In genomic region chr22:27679722-27680488, GRCh38 we compare ENCODE assay signal across 27 cellular contexts.
DNase-seq lines count a peak whose midpoint lies in the region; ATAC-seq, FAIRE-seq and TF ChIP-seq lines count a peak whose summit lies in the region.
"Had no signal": no experiment of that assay in that cellular context is flagged by ENCODE, and none has a peak within 500 bp of the region (broad histone marks: within the 10 kb centered on the region; RNA-seq: fewer than 3 reads in every experiment).

No MANE protein-coding gene starts in this region.

- H4K91ac ChIP-seq in H1 (replicated peaks; ENCODE audit: insufficient read length, low read length), result no peak overlapping the region

- H3K9me3 ChIP-seq in H1 (ENCODE audit: insufficient read depth in 2 of 2, low read depth in 1 of 2, low read length in 1 of 2) (no peaks in the 10 kb centered on the region), psoas muscle (no peaks in the 10 kb centered on the region), left ventricle myocardium inferior (replicated peaks) (peaks cover 15% of the 10 kb centered on the region)
- H3K9me3 ChIP-seq: SJSA1 had no signal

- no peak overlapping the region for H4K8ac ChIP-seq in H1 (ENCODE audit: extremely low read depth, insufficient read depth, low read length)

- no peak overlapping the region; the same call in 1 of the 2 replicates for H3K18ac ChIP-seq in H1 (ENCODE audit: extremely low read depth, low read length)

- H3K79me2 ChIP-seq in H1 (ENCODE audit: control insufficient read depth in 1 of 2, insufficient read depth in 2 of 2, low read length in 2 of 2), result no peaks in the 10 kb centered on the region

- H3K4me2 ChIP-seq in H1 (ENCODE audit: insufficient read depth in 1 of 2, low read depth in 2 of 2, low read length in 2 of 2), result no peak overlapping the region

- no peak overlapping the region for H2BK5ac ChIP-seq in H1 (ENCODE audit: low read depth, low read length)

- no peak overlapping the region; the same call in 1 of the 2 replicates for H2BK20ac ChIP-seq in H1 (ENCODE audit: low read length)

- CTCF ChIA-PET in H1 (lab: Charles Lee; ENCODE audit: partially characterized antibody), result interaction anchor here (0.9 to 5.6 kb wide), 6 partner anchors 12 to 923 kb away, joined by 3 to 57 read pairs (median 10); no protein-coding TSS in a partner anchor

- no peak for TF ChIP-seq POLR2A in H1 (IDR thresholded peaks at IDR 0.05; ENCODE audit: control extremely low read depth in 1 of 2, low read depth in 2 of 2, low read length in 2 of 2)

- no peak for TF ChIP-seq RAD21 in H1 (IDR thresholded peaks at IDR 0.05 in 1 of 2, conservative IDR thresholded peaks at IDR 0.05 in 1 of 2; ENCODE audit: low read depth in 2 of 2, low read length in 2 of 2)

- 80% methylated on average over 6 of the region's 6 CpGs; no CpG with 5 or more reads in 1 of the 2 experiments for WGBS in H1 (ENCODE audit: extremely low coverage in 1 of 2, insufficient coverage in 1 of 2, insufficient read length in 1 of 2, insufficient replicate concordance in 2 of 2, low coverage in 1 of 2, low lambda C conversion rate in 2 of 2, missing lambda C conversion rate in 1 of 2), 2 experiments
- 85 to 93% (median 92%) methylated on average over 6 of the region's 6 CpGs for WGBS in psoas muscle, 3 donors

- H3K4me3 ChIP-seq in H1 (ENCODE audit: extremely low read depth in 1 of 4, insufficient read depth in 2 of 4, low read depth in 3 of 4, low read length in 4 of 4) (no peak overlapping the region), psoas muscle (no peak overlapping the region), left ventricle myocardium inferior (no peak overlapping the region)
- H3K4me3 ChIP-seq: SJSA1 had no signal

- peak; percentile 13 for FAIRE-seq in H1 (lab: Jason Lieb, UNC)
- FAIRE-seq: GM12892, GM19239, H54 had no signal

- H3K23ac ChIP-seq in H1 (ENCODE audit: insufficient read length), result no peak overlapping the region

- TF ChIP-seq CTCF in H1 (IDR thresholded peaks at IDR 0.05; ENCODE audit: control extremely low read depth in 1 of 3, insufficient read depth in 1 of 3, low read depth in 1 of 3, low read length in 3 of 3) (no peak), psoas muscle (IDR thresholded peaks at IDR 0.05) (no peak), left ventricle myocardium inferior (IDR thresholded peaks at IDR 0.05; ENCODE audit: borderline replicate concordance) (no peak)

- no peak overlapping the region for H4K5ac ChIP-seq in H1 (ENCODE audit: insufficient read length, low read depth, low read length)

- H3K36me3 ChIP-seq in H1 (ENCODE audit: control insufficient read depth in 2 of 4, insufficient read depth in 4 of 4, low read length in 3 of 4) (peaks cover 0 to 13% (median 1%) of the 10 kb centered on the region in 4 experiments; a peak in 1 of 8 replicates), psoas muscle (ENCODE audit: insufficient read depth in 1 of 2, low read depth in 1 of 2) (no peaks in the 10 kb centered on the region), left ventricle myocardium inferior (no peaks in the 10 kb centered on the region)
- H3K36me3 ChIP-seq: SJSA1 had no signal

- H3K4ac ChIP-seq in H1 (replicated peaks; ENCODE audit: insufficient read length, low read depth, low read length), result no peak overlapping the region

- H2BK12ac ChIP-seq in H1 (ENCODE audit: low read depth, low read length), result no peak overlapping the region

- DNase-seq in NCI-H2171 treated with DMSO at 0.1 percent for 48 hours (lab: John Stamatoyannopoulos, UW) (peak; percentile 19), NCI-H2171 (lab: John Stamatoyannopoulos, UW) (no peak), H1 (ENCODE audit: low read depth in 1 of 2, low spot score in 2 of 2) (no peak), psoas muscle (no peak), NCI-H2227 treated with DMSO at 0.1 percent for 48 hours (lab: John Stamatoyannopoulos, UW) (no peak), left ventricle myocardium inferior (no peak), NCI-H146 treated with DMSO at 0.1 percent for 48 hours (lab: John Stamatoyannopoulos, UW; ENCODE audit: unreplicated experiment) (no peak)
- DNase-seq: CD8-positive, alpha-beta T cell; DMS 273 treated with DMSO at 0.1 percent for 48 hours; DMS79 treated with DMSO at 0.1 percent for 48 hours; NCI-H1048; NCI-H1417; NCI-H1694 treated with DMSO at 0.1 percent for 48 hours; NCI-H2081; NCI-H446 treated with DMSO at 0.1 percent for 48 hours; NCI-H526; NCI-H82; NK-92 treated with Interleukin-12 subunit alpha and Interleukin-12 subunit beta, amount 100 ng/mL, for 24 hours; PC-3 had no signal

- peaks cover 0 to 2% of the 10 kb centered on the region in 2 experiments for H4K20me1 ChIP-seq in H1 (replicated peaks in 1 of 2; ENCODE audit: control insufficient read depth in 1 of 2, insufficient read depth in 2 of 2, low read length in 2 of 2)

- no peak overlapping the region for H2AFZ ChIP-seq in H1 (ENCODE audit: low read length)

- peaks cover 11% of the 10 kb centered on the region for H3K79me1 ChIP-seq in H1 (ENCODE audit: low read depth, low read length)

- 0 out of 2 replicates have a peak overlapping the region, but pooled peaks have one; percentile 32 for H2AK5ac ChIP-seq in H1 (ENCODE audit: low read depth, low read length)

- H2BK15ac ChIP-seq in H1 (ENCODE audit: low read length), result no peak overlapping the region

- no peak overlapping the region for H2BK120ac ChIP-seq in H1 (replicated peaks; ENCODE audit: low read depth, low read length)

- no peak overlapping the region for H3K14ac ChIP-seq in H1 (ENCODE audit: insufficient read length)

- no peak for TF ChIP-seq EP300 in H1 (IDR thresholded peaks at IDR 0.05; ENCODE audit: borderline replicate concordance in 1 of 2, low read depth in 2 of 2, low read length in 2 of 2)

- no peak overlapping the region for H3K56ac ChIP-seq in H1 (replicated peaks; ENCODE audit: insufficient read length, low read depth, low read length)

- intact Hi-C loops in psoas muscle (cut with DNase I) (no loop called here), left ventricle myocardium inferior (cut with micrococcal nuclease) (no loop called here)

- POLR2A ChIA-PET in H1 (lab: Charles Lee; ENCODE audit: partially characterized antibody), result interaction anchor here (0.9 to 3.0 kb wide), 3 partner anchors 10 to 106 kb away, joined by 3 to 15 read pairs (median 4); no protein-coding TSS in a partner anchor

- no peaks in the 10 kb centered on the region for H3K23me2 ChIP-seq in H1 (ENCODE audit: low read depth, low read length)

- no peaks in the 10 kb centered on the region for H3K27me3 ChIP-seq in H1 (replicated peaks in 1 of 4; ENCODE audit: control insufficient read depth in 3 of 4, extremely low read depth in 1 of 4, insufficient read depth in 3 of 4, low read length in 3 of 4)
- no peaks in the 10 kb centered on the region for H3K27me3 ChIP-seq in psoas muscle (ENCODE audit: insufficient read depth in 3 of 3, low read length in 2 of 3)
- no peaks in the 10 kb centered on the region for H3K27me3 ChIP-seq in left ventricle myocardium inferior (ENCODE audit: low read depth)
- H3K27me3 ChIP-seq: SJSA1 had no signal

- H3K9ac ChIP-seq in H1 (replicated peaks in 1 of 4; ENCODE audit: extremely low read depth in 1 of 4, low read depth in 3 of 4, low read length in 3 of 4), result no peak overlapping the region

- no peak for ATAC-seq in psoas muscle
- ATAC-seq: CD8-positive, alpha-beta T cell; PC-3; Right ventricle myocardium inferior had no signal

- H3K4me1 ChIP-seq in H1 (replicated peaks in 1 of 4; ENCODE audit: control insufficient read depth in 3 of 4, insufficient read depth in 4 of 4, low read length in 3 of 4) (peaks cover 0 to 10% (median 7%) of the 10 kb centered on the region in 4 experiments; a peak in 4 of 7 replicates), psoas muscle (peaks cover 9% of the 10 kb centered on the region), left ventricle myocardium inferior (peaks cover under 1% of the 10 kb centered on the region)
- H3K4me1 ChIP-seq: SJSA1 had no signal

- H3K27ac ChIP-seq in H1 (ENCODE audit: low read depth, low read length) (no peak overlapping the region), psoas muscle (peak overlapping the region; percentile 23), left ventricle myocardium inferior (replicated peaks) (no peak overlapping the region)
- H3K27ac ChIP-seq: 22Rv1, C4-2B, HL-60, SJSA1 had no signal

TF ChIP-seq in H1, 55 proteins besides CTCF, POLR2A, EP300 and RAD21:
- TF ChIP-seq BCL11A (IDR thresholded peaks at IDR 0.05; ENCODE audit: low read depth in 2 of 2, low read length in 2 of 2) (no peak), TEAD4 (IDR thresholded peaks at IDR 0.05; ENCODE audit: low read depth, low read length) (no peak), CBX8 (IDR thresholded peaks at IDR 0.05; ENCODE audit: borderline replicate concordance, low read depth, low read length) (no peak)
TF ChIP-seq in H1: peak in this region for 0.
